ENCODE assay signal across 8 cellular contexts in genomic region chr2:173963817-173964564, GRCh38. TPM values are rescaled to one million over a fixed set of nuclear protein-coding genes. Genes with fewer than 3 reads are reported as not detected.
DNase-seq lines count a peak whose midpoint lies in the region; ATAC-seq and TF ChIP-seq lines count a peak whose summit lies in the region.

No MANE protein-coding gene starts in this region.

- H3K4me3 ChIP-seq in GM06990 (replicated peaks; ENCODE audit: low read depth, low read length) (peak overlapping the region; percentile 92), HFF-Myc (replicated peaks; ENCODE audit: low read depth, low read length) (peak overlapping the region; percentile 72), NB4 (ENCODE audit: low read depth, low read length) (peak overlapping the region; percentile 98), parathyroid adenoma (ENCODE audit: low read depth, low read length) (peak overlapping the region; percentile 98), tibial artery (peak overlapping the region; percentile 100)

- peaks cover 25% of the 10 kb centered on the region for H3K79me2 ChIP-seq in parathyroid adenoma

- no peaks in the 10 kb centered on the region for H3K27me3 Mint-ChIP-seq in activated naive CD8-positive, alpha-beta T cell treated with anti-CD3 and anti-CD28 coated beads for 36 hours

- intact Hi-C loops in Right ventricle myocardium inferior (cut with DNase I), result loop anchor here (2.0 kb wide), 3 partner anchors 27 to 285 kb away; partner anchors contain the start of gene OLA1
- intact Hi-C loops in tibial artery (cut with DNase I; ENCODE audit: low total_unique reads), result loop anchor here (5.0 to 10.0 kb wide), 2 partner anchors 73 to 281 kb away; partner anchors contain the start of gene OLA1

- H3K4me1 ChIP-seq in parathyroid adenoma, result peaks cover 13% of the 10 kb centered on the region
- peaks cover 0 to 49% (median 18%) of the 10 kb centered on the region in 4 donors for H3K4me1 ChIP-seq in tibial artery

- H3K27me3 ChIP-seq in GM06990 (replicated peaks; ENCODE audit: control insufficient read depth, insufficient read depth, low read length) (no peaks in the 10 kb centered on the region), parathyroid adenoma (ENCODE audit: control insufficient read depth, insufficient read depth, low read length) (no peaks in the 10 kb centered on the region), tibial artery (no peaks in the 10 kb centered on the region)

- no peak for TF ChIP-seq CTCF in GM06990 (IDR thresholded peaks at IDR 0.05; ENCODE audit: insufficient read depth, low read length, poor library complexity, severe bottlenecking)
- TF ChIP-seq CTCF in HFF-Myc (IDR thresholded peaks at IDR 0.05; ENCODE audit: low read depth, low read length, missing control alignments), result no peak
- TF ChIP-seq CTCF in NB4 (IDR thresholded peaks at IDR 0.05; ENCODE audit: low read depth, low read length), result no peak
- no peak for TF ChIP-seq CTCF in parathyroid adenoma (IDR thresholded peaks at IDR 0.05)
- no peak for TF ChIP-seq CTCF in tibial artery (IDR thresholded peaks at IDR 0.05)

- H2AFZ ChIP-seq in parathyroid adenoma, result peak overlapping the region; percentile 73

- DNase-seq in GM06990 (ENCODE audit: extremely low read depth, insufficient read length) (peak; percentile 94), HFF-Myc (ENCODE audit: extremely low read depth, low read depth) (peak; percentile 57), NB4 (ENCODE audit: low read depth) (peak; percentile 97), SKM-1 (lab: John Stamatoyannopoulos, UW; ENCODE audit: unreplicated experiment) (peak; percentile 82), Right ventricle myocardium inferior (ENCODE audit: missing footprints) (peak; percentile 95), tibial artery (peak; percentile 89 to 95)
- peak; percentile 91 for DNase-seq in activated naive CD8-positive, alpha-beta T cell treated with anti-CD3 and anti-CD28 coated beads for 36 hours

- peaks cover 36% of the 10 kb centered on the region for H3K4me1 Mint-ChIP-seq in activated naive CD8-positive, alpha-beta T cell treated with anti-CD3 and anti-CD28 coated beads for 36 hours

- H3K4me2 ChIP-seq in parathyroid adenoma (ENCODE audit: low read length), result peak overlapping the region; percentile 54

- TF ChIP-seq POLR2A in NB4 (IDR thresholded peaks at IDR 0.05; ENCODE audit: extremely low read depth, insufficient read length), result no peak

- H3K27ac ChIP-seq in parathyroid adenoma (peak overlapping the region; percentile 96), tibial artery (peak overlapping the region; percentile 100)

- no peak overlapping the region for H3K9ac ChIP-seq in parathyroid adenoma

- H3K4me3 Mint-ChIP-seq in activated naive CD8-positive, alpha-beta T cell treated with anti-CD3 and anti-CD28 coated beads for 36 hours, result peak overlapping the region; percentile 76

- H3K36me3 ChIP-seq in GM06990 (ENCODE audit: control insufficient read depth, insufficient read depth, low read length) (no peaks in the 10 kb centered on the region), parathyroid adenoma (ENCODE audit: control insufficient read depth, insufficient read depth, low read length) (no peaks in the 10 kb centered on the region), tibial artery (peaks cover 0 to 5% (median 3%) of the 10 kb centered on the region in 3 donors)

- peak; percentile 64 for ATAC-seq in Right ventricle myocardium inferior

- H3K36me3 Mint-ChIP-seq in activated naive CD8-positive, alpha-beta T cell treated with anti-CD3 and anti-CD28 coated beads for 36 hours, result peaks cover 38% of the 10 kb centered on the region

- H3K9me3 Mint-ChIP-seq in activated naive CD8-positive, alpha-beta T cell treated with anti-CD3 and anti-CD28 coated beads for 36 hours, result peaks cover 4% of the 10 kb centered on the region

- H3K27ac Mint-ChIP-seq in activated naive CD8-positive, alpha-beta T cell treated with anti-CD3 and anti-CD28 coated beads for 36 hours, result peak overlapping the region; percentile 84

- H3K9me3 ChIP-seq in parathyroid adenoma (ENCODE audit: control insufficient read depth, low read length), result no peaks in the 10 kb centered on the region
- no peaks in the 10 kb centered on the region for H3K9me3 ChIP-seq in tibial artery

RNA-seq across cellular contexts. Expression of gene SP3, which starts 1.2 kb away (rescaled TPM):
- 10 to 100 TPM; 84.7 to 86.8 TPM for total RNA-seq in activated naive CD8-positive, alpha-beta T cell treated with anti-CD3 and anti-CD28 coated beads for 36 hours
- 41.2 TPM for total RNA-seq in Right ventricle myocardium inferior

Comparison
In these comparisons a context has a peak if more than half of its experiments do, and no peak if none do; other contexts are left out.
1. Peak in every context shown above with its lines: DNase-seq, ATAC-seq, H3K4me3 ChIP-seq and H3K27ac ChIP-seq.